Comparison of ENCODE assay signal across 11 cellular contexts in genomic region chr2:196167666-196168065, GRCh38. TPM values are rescaled to one million over a fixed set of nuclear protein-coding genes. Genes with fewer than 3 reads are reported as not detected.
DNase-seq lines count a peak whose midpoint lies in the region; ATAC-seq, FAIRE-seq and TF ChIP-seq lines count a peak whose summit lies in the region.
"Had no signal": no experiment of that assay in that cellular context is flagged by ENCODE, and none has a peak within 500 bp of the region (broad histone marks: within the 10 kb centered on the region; RNA-seq: fewer than 3 reads in every experiment).

No MANE protein-coding gene starts in this region.

- WGBS in K562 (ENCODE audit: insufficient coverage, low coverage, missing lambda C conversion rate) = 25% methylated on average over 2 of the region's 2 CpGs

- no peak for TF ChIP-seq RAD21 in K562 (CRISPR knock-in tag; conservative IDR thresholded peaks at IDR 0.05 in 1 of 2, IDR thresholded peaks at IDR 0.05 in 1 of 2)

- H3K9me3 ChIP-seq in Caco-2 (no peaks in the 10 kb centered on the region), K562 (replicated peaks; ENCODE audit: control insufficient read depth, insufficient read depth, low read depth, low read length) (no peaks in the 10 kb centered on the region)
- H3K9me3 ChIP-seq in naive thymus-derived CD4-positive, alpha-beta T cell (ENCODE audit: control insufficient read depth in 2 of 3, low read length in 3 of 3) = no peaks in the 10 kb centered on the region

- ATAC-seq in K562 (no peak), sciatic nerve (no peak), esophagus mucosa (no peak)
- ATAC-seq in naive thymus-derived CD4-positive, alpha-beta T cell = no peak

- H3K9ac ChIP-seq in KMS-11 (peak overlapping the region; percentile 89; the same call in 1 of the 2 replicates), K562 (ENCODE audit: insufficient read depth in 1 of 2, low read depth in 2 of 2, low read length in 2 of 2) (peak overlapping the region in 1 of 2 experiments; percentile 22; a peak in 1 of 4 replicates)

- TF ChIP-seq POLR2A in K562 (conservative IDR thresholded peaks at IDR 0.05) = no peak

- H3K36me3 ChIP-seq in Caco-2 (ENCODE audit: control insufficient read depth, insufficient read depth, low read length) (no peaks in the 10 kb centered on the region), KMS-11 (ENCODE audit: insufficient read depth) (peaks cover 6% of the 10 kb centered on the region), K562 (ENCODE audit: control insufficient read depth, insufficient read depth, low read length) (peaks cover 4% of the 10 kb centered on the region; the same call in 2 of the 3 replicates)
- peaks cover 0 to 28% (median 13%) of the 10 kb centered on the region in 3 experiments for H3K36me3 ChIP-seq in naive thymus-derived CD4-positive, alpha-beta T cell (ENCODE audit: control insufficient read depth in 2 of 3, insufficient read depth in 3 of 3, low read length in 3 of 3)

- peak overlapping the region; percentile 57 for H3K27ac Mint-ChIP-seq in Caco-2 (ENCODE audit: unreplicated experiment)
- H3K27ac Mint-ChIP-seq in naive thymus-derived CD4-positive, alpha-beta T cell = peak overlapping the region; percentile 88 to 98 (median 91)

- H3K9me3 Mint-ChIP-seq in Caco-2 (ENCODE audit: unreplicated experiment) = no peaks in the 10 kb centered on the region
- H3K9me3 Mint-ChIP-seq in naive thymus-derived CD4-positive, alpha-beta T cell = peaks cover 0 to 4% (median 0%) of the 10 kb centered on the region in 11 donors

- no TSS peak for BruUV-seq in Caco-2 (replicated peaks; lab: Mats Ljungman, UMichigan)
- no TSS peak for BruUV-seq in K562 (replicated peaks; lab: Mats Ljungman, UMichigan)

- TF ChIP-seq CTCF in Caco-2 (IDR thresholded peaks at IDR 0.05; ENCODE audit: insufficient read depth in 1 of 2, low read depth in 1 of 2, low read length in 1 of 2, severe bottlenecking in 1 of 2, unreplicated experiment in 1 of 2) (no peak), KMS-11 (conservative IDR thresholded peaks at IDR 0.05; ENCODE audit: low read depth, low read length) (no peak), K562 (IDR thresholded peaks at IDR 0.05 in 2 of 3, conservative IDR thresholded peaks at IDR 0.05 in 1 of 3; ENCODE audit: insufficient read depth in 2 of 3, low read depth in 1 of 3, low read length in 3 of 3) (no peak)

- H4K20me1 ChIP-seq in KMS-11 (ENCODE audit: insufficient read depth) (peaks cover 37% of the 10 kb centered on the region), K562 (replicated peaks; ENCODE audit: control insufficient read depth, insufficient read depth, low read length) (no peaks in the 10 kb centered on the region)

- no peaks in the 10 kb centered on the region for H3K27me3 Mint-ChIP-seq in Caco-2 (ENCODE audit: insufficient read depth, unreplicated experiment)
- H3K27me3 Mint-ChIP-seq in naive thymus-derived CD4-positive, alpha-beta T cell = no peaks in the 10 kb centered on the region

- H3K4me3 ChIP-seq in Caco-2 (ENCODE audit: low read depth, low read length) (no peak overlapping the region), KMS-11 (IDR thresholded peaks at IDR 0.05; ENCODE audit: insufficient read depth, low read depth, low read length) (peak overlapping the region; percentile 66), K562 (no peak overlapping the region)
- H3K4me3 ChIP-seq in naive thymus-derived CD4-positive, alpha-beta T cell (ENCODE audit: low read length) = peak overlapping the region; percentile 73

- CTCF ChIA-PET in Caco-2 (lab: Charles Lee) (no interaction called here), K562 (lab: Yijun Ruan, JAX; ENCODE audit: low intra/inter-chr PET ratio) (no interaction called here)
- CTCF ChIA-PET in naive thymus-derived CD4-positive, alpha-beta T cell (lab: Charles Lee) = interaction anchor here (0.7 to 5.4 kb wide), 8 partner anchors 9 to 111 kb away, joined by 3 to 63 read pairs (median 7); no protein-coding TSS in a partner anchor

- H2AFZ ChIP-seq in KMS-11 (ENCODE audit: low read depth) (no peak overlapping the region), K562 (ENCODE audit: low read depth, low read length) (no peak overlapping the region)

- H3K36me3 Mint-ChIP-seq in Caco-2 (ENCODE audit: insufficient read depth, unreplicated experiment) = peaks cover 37% of the 10 kb centered on the region
- H3K36me3 Mint-ChIP-seq in naive thymus-derived CD4-positive, alpha-beta T cell = peaks cover 18 to 69% (median 56%) of the 10 kb centered on the region in 5 donors

- TF ChIP-seq EP300 in K562 (IDR thresholded peaks at IDR 0.05; ENCODE audit: low read length) = no peak

- H3K4me1 ChIP-seq in Caco-2 (peaks cover 28% of the 10 kb centered on the region), KMS-11 (ENCODE audit: low read depth, poor library complexity, severe bottlenecking) (peaks cover 68% of the 10 kb centered on the region), K562 (replicated peaks in 1 of 2; ENCODE audit: control insufficient read depth in 2 of 2, insufficient read depth in 2 of 2, low read length in 2 of 2) (peaks cover 8 to 12% of the 10 kb centered on the region in 2 experiments; a peak in 4 of 5 replicates)
- peaks cover 12 to 25% of the 10 kb centered on the region in 2 donors for H3K4me1 ChIP-seq in naive thymus-derived CD4-positive, alpha-beta T cell (ENCODE audit: control insufficient read depth in 2 of 2, insufficient read depth in 2 of 2, low read length in 2 of 2)

- H3K4me1 Mint-ChIP-seq in Caco-2 (ENCODE audit: low read depth, unreplicated experiment) = peaks cover 38% of the 10 kb centered on the region
- H3K4me1 Mint-ChIP-seq in naive thymus-derived CD4-positive, alpha-beta T cell = peaks cover 27 to 38% (median 31%) of the 10 kb centered on the region in 7 donors

- peak overlapping the region; percentile 84 for H3K27ac ChIP-seq in KMS-11
- peak overlapping the region; percentile 5; the same call in 2 of the 3 replicates for H3K27ac ChIP-seq in K562 (ENCODE audit: extremely low read depth, low read depth, low read length)
- H3K27ac ChIP-seq in naive thymus-derived CD4-positive, alpha-beta T cell (ENCODE audit: low read depth, low read length) = peak overlapping the region; percentile 98
- H3K27ac ChIP-seq: VCaP had no signal

- H3K4me2 ChIP-seq in KMS-11 (peak overlapping the region; percentile 100), K562 (ENCODE audit: insufficient read depth, low read length) (peak overlapping the region; percentile 39)

- FAIRE-seq in K562 (lab: Jason Lieb, UNC) = peak; percentile 40
- FAIRE-seq: endometrium had no signal

- in situ Hi-C loops in K562 (cut with MboI) = no loop called here

- intact Hi-C loops in Caco-2 (cut with micrococcal nuclease; ENCODE audit: unreplicated experiment) = no loop called here
- intact Hi-C loops in K562 (cut with micrococcal nuclease) = loop anchor here (5.0 kb wide), 1 partner anchor 90 kb away; no protein-coding TSS in a partner anchor
- intact Hi-C loops in naive thymus-derived CD4-positive, alpha-beta T cell (cut with micrococcal nuclease) = loop anchor here in 1 of 2 donors (5.0 kb wide), 1 partner anchor 35 kb away; no protein-coding TSS in a partner anchor
- intact Hi-C loops in sciatic nerve (cut with DNase I) = no loop called here

- H3K27me3 ChIP-seq in Caco-2 (replicated peaks; ENCODE audit: control insufficient read depth, insufficient read depth, low read length) (no peaks in the 10 kb centered on the region), KMS-11 (ENCODE audit: insufficient read depth, low read depth) (no peaks in the 10 kb centered on the region), K562 (ENCODE audit: control insufficient read depth in 2 of 2, insufficient read depth in 2 of 2, low read length in 2 of 2) (no peaks in the 10 kb centered on the region)
- no peaks in the 10 kb centered on the region for H3K27me3 ChIP-seq in naive thymus-derived CD4-positive, alpha-beta T cell (ENCODE audit: control insufficient read depth in 2 of 2, insufficient read depth in 2 of 2, low read length in 2 of 2)

- peak overlapping the region; percentile 65 for H3K4me3 Mint-ChIP-seq in Caco-2 (ENCODE audit: unreplicated experiment)
- peak overlapping the region; percentile 87 to 98 (median 94) for H3K4me3 Mint-ChIP-seq in naive thymus-derived CD4-positive, alpha-beta T cell

- H3K9me1 ChIP-seq in K562 (ENCODE audit: control insufficient read depth, insufficient read depth, low read length) = no peaks in the 10 kb centered on the region

- H3K79me2 ChIP-seq in KMS-11 (ENCODE audit: insufficient read depth, low read depth) (peaks cover 87% of the 10 kb centered on the region), K562 (ENCODE audit: control insufficient read depth, insufficient read depth, low read length) (peaks cover 82% of the 10 kb centered on the region)

- no peak for DNase-seq in Caco-2
- no peak for DNase-seq in K562 (ENCODE audit: extremely low read depth in 1 of 4, low spot score in 3 of 4)
- no peak for DNase-seq in naive thymus-derived CD4-positive, alpha-beta T cell
- no peak for DNase-seq in germinal center (ENCODE audit: low spot score)
- DNase-seq in sciatic nerve (ENCODE audit: low spot score) = no peak
- DNase-seq in NCI-H2081 (lab: John Stamatoyannopoulos, UW) = no peak
- DNase-seq: NCI-H2107 had no signal

- POLR2A ChIA-PET in Caco-2 (lab: Charles Lee) = interaction anchor here (0.6 kb wide), 1 partner anchor 15 kb away, joined by 3 read pairs; no protein-coding TSS in a partner anchor
- POLR2A ChIA-PET in K562 (lab: Yijun Ruan, JAX) = interaction anchor here (1.1 kb wide), 1 partner anchor 111 kb away, joined by 3 read pairs; no protein-coding TSS in a partner anchor
- POLR2A ChIA-PET in naive thymus-derived CD4-positive, alpha-beta T cell (lab: Charles Lee) = interaction anchor here (1.0 to 7.9 kb wide), 24 partner anchors 8 to 111 kb away, joined by 3 to 98 read pairs (median 14); no protein-coding TSS in a partner anchor

RNA-seq across cellular contexts. Expression of gene STK17B, which starts 3.7 kb away (rescaled TPM):
- total RNA-seq in Caco-2 (2022) = 54.7 and 58.0 TPM in 2 replicates
- total RNA-seq in K562 (2011; cell fraction: chromatin; rRNA removed; ENCODE audit: low replicate concordance) = 7.1 and 33.2 TPM in 2 replicates
- total RNA-seq in K562 (2011; cell fraction: nucleolus; rRNA removed) = 3.5 and 5.3 TPM in 2 replicates
- 11.3 and 18.7 TPM in 2 replicates for total RNA-seq in K562 (2011; cell fraction: nucleoplasm; rRNA removed)
- 8.2 and 8.5 TPM in 2 replicates for total RNA-seq in K562 (2014; rRNA removed)
- total RNA-seq in K562 (2014; rRNA removed; fragmentation: Illumina TruSeq; extraction: Trizol) = 13.1 and 17.5 TPM in 2 replicates
- total RNA-seq in K562 (2015; rRNA removed; fragmentation: Illumina TruSeq; extraction: Trizol) = 15.2 and 17.7 TPM in 2 replicates
- total RNA-seq in K562 (2021) = 9.5 and 10.6 TPM in 2 replicates
- polyA plus RNA-seq in K562 (2011; rRNA removed) = 10.0 and 11.7 TPM in 2 replicates
- polyA plus RNA-seq in K562 (2011; cell fraction: cytosol; rRNA removed) = 1.4 and 2.8 TPM in 2 replicates
- 2.9 and 5.0 TPM in 2 replicates for polyA plus RNA-seq in K562 (2011; cell fraction: nucleus; rRNA removed)
- polyA plus RNA-seq in K562 (2012) = 6.2 and 7.9 TPM in 2 replicates
- 6.6 and 7.6 TPM in 2 replicates for polyA plus RNA-seq in K562 (2014; fragmentation: Illumina TruSeq; extraction: Trizol)
- polyA plus RNA-seq in K562 (2014; fragmentation: Nextera tagmentation; extraction: Ambion mirVana) = 1 to 10 TPM; 2.3 to 3.0 TPM
- polyA plus RNA-seq in K562 (2014; rRNA removed) = 4.5 TPM in 2 replicates
- polyA minus RNA-seq in K562 (2011; rRNA and poly(A)+ RNA removed) = 18.0 and 24.4 TPM in 2 replicates
- polyA minus RNA-seq in K562 (2011; cell fraction: cytosol; rRNA and poly(A)+ RNA removed) = 7.1 and 7.9 TPM in 2 replicates
- 8.5 and 15.6 TPM in 2 replicates for polyA minus RNA-seq in K562 (2011; cell fraction: nucleus; rRNA and poly(A)+ RNA removed)
- 100 to 1,000 TPM; 274 to 513 (median 338) TPM for total RNA-seq in naive thymus-derived CD4-positive, alpha-beta T cell
- polyA plus RNA-seq in naive thymus-derived CD4-positive, alpha-beta T cell = 100 to 1,000 TPM in 1 of 2 donors, 10 to 100 TPM in 1; 66.0 to 149 TPM
- 32.6 TPM for total RNA-seq in sciatic nerve
- 11.0 TPM for total RNA-seq in esophagus mucosa

Comparison
In these comparisons a context has a peak if more than half of its experiments do, and no peak if none do; other contexts are left out.
1. H3K4me3 ChIP-seq: peak in KMS-11 (single experiment) and naive thymus-derived CD4-positive, alpha-beta T cell (single experiment); none in Caco-2 (single experiment) and K562 (single experiment).
2. H3K27ac ChIP-seq: peak in every context shown above with its lines; median percentile 98 in naive thymus-derived CD4-positive, alpha-beta T cell; 84 in KMS-11; 5 in K562.